1 cellular context compared by ENCODE assay signal in genomic region chr1:165497444-165498013, GRCh38.
TF ChIP-seq lines count a peak whose summit lies in the region.

No MANE protein-coding gene starts in this region.

TF ChIP-seq in H1, 55 proteins besides CTCF, POLR2A, EP300 and RAD21:
- TF ChIP-seq SUZ12 (IDR thresholded peaks at IDR 0.05; ENCODE audit: low read length) (no peak), MAX (IDR thresholded peaks at IDR 0.05) (no peak), GABPA (IDR thresholded peaks at IDR 0.05; ENCODE audit: borderline replicate concordance, insufficient read depth, low read length) (no peak), TCF12 (IDR thresholded peaks at IDR 0.05; ENCODE audit: low read depth, low read length) (no peak), HDAC6 (IDR thresholded peaks at IDR 0.05; ENCODE audit: low read depth, low read length) (no peak), CHD1 (IDR thresholded peaks at IDR 0.05; ENCODE audit: low read depth, low read length) (no peak), EGR1 (IDR thresholded peaks at IDR 0.05; ENCODE audit: borderline replicate concordance, low read depth, low read length) (no peak), GTF2F1 (IDR thresholded peaks at IDR 0.05; ENCODE audit: borderline replicate concordance, low read depth, low read length) (no peak), ATF2 (IDR thresholded peaks at IDR 0.05; ENCODE audit: low read length) (no peak), EZH2 (IDR thresholded peaks at IDR 0.05; ENCODE audit: low read depth, low read length, severe bottlenecking) (no peak), JUN (IDR thresholded peaks at IDR 0.05; ENCODE audit: low read depth, low read length) (no peak), RXRA (IDR thresholded peaks at IDR 0.05; ENCODE audit: insufficient read depth, low read depth, low read length) (no peak), KDM5A (IDR thresholded peaks at IDR 0.05; ENCODE audit: low read length) (no peak), HDAC2 (IDR thresholded peaks at IDR 0.05; ENCODE audit: borderline replicate concordance in 1 of 2, low read depth in 2 of 2, low read length in 2 of 2) (no peak), CHD7 (IDR thresholded peaks at IDR 0.05; ENCODE audit: insufficient replicate concordance, low read length) (no peak), MAFK (IDR thresholded peaks at IDR 0.05; ENCODE audit: low read depth, low read length) (no peak), NANOG (IDR thresholded peaks at IDR 0.05; ENCODE audit: insufficient read depth, low read depth, low read length, poor library complexity, severe bottlenecking) (no peak), BRCA1 (IDR thresholded peaks at IDR 0.05; ENCODE audit: low read depth, low read length) (no peak), SP1 (IDR thresholded peaks at IDR 0.05; ENCODE audit: low read depth, low read length) (no peak), USF2 (IDR thresholded peaks at IDR 0.05; ENCODE audit: low read length) (no peak)
